In the genomic region with DNA sequence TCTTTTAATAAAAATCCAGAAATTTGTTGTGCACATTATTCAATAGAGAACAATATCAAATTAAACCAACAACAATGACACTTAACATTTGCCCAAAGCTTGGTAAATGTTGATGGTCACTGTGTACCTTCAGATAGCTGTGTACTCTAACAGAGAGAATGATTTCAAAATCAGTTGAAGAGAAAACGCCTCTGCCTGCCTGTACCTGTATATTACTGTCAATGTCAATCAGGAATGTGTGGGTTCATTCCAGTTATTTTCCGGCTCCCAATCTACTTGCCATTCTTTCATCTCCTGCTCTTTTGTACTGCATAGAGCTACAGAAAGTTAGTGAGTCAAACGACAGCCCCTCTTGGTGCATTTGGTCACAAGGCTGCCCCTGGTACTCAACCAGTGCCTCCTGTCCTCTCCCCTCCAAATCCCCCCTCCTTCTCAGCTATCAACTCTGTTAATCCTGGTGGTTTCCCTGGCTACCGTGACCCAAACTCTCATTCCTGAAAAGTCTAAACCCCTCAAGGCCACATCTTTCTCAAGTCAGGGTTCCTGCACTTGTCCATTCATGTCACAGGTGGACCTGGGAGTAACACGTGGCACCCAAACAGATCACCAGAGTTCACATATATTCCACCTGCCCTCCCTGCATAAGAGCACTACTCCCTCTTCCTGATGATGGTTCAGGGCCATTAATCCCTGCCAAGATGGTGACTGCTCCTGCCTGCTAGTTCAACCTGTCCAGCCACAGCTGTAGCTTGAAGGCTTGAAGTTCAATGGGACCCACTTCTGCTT, we compare ENCODE assay signal across 2 cellular contexts.
TF ChIP-seq lines count a peak whose summit lies in the region.

No MANE protein-coding gene starts in this region.

TF ChIP-seq in H1, 55 proteins besides CTCF, POLR2A, EP300 and RAD21:
- TF ChIP-seq SUZ12 (IDR thresholded peaks at IDR 0.05; ENCODE audit: low read length) (no peak), TEAD4 (IDR thresholded peaks at IDR 0.05; ENCODE audit: low read depth, low read length) (no peak), EZH2 (IDR thresholded peaks at IDR 0.05; ENCODE audit: low read depth, low read length, severe bottlenecking) (no peak), SIX5 (IDR thresholded peaks at IDR 0.05; ENCODE audit: low read depth, low read length) (no peak), TBP (IDR thresholded peaks at IDR 0.05; ENCODE audit: low read depth, low read length) (no peak), POLR2AphosphoS5 (IDR thresholded peaks at IDR 0.05; ENCODE audit: low read depth, low read length) (no peak), SAP30 (IDR thresholded peaks at IDR 0.05; ENCODE audit: insufficient read depth, insufficient replicate concordance, low read length) (no peak), TAF7 (optimal IDR thresholded peaks at IDR 0.05; ENCODE audit: borderline replicate concordance, low read depth, low read length) (no peak), HDAC6 (IDR thresholded peaks at IDR 0.05; ENCODE audit: low read depth, low read length) (no peak), SP1 (IDR thresholded peaks at IDR 0.05; ENCODE audit: low read depth, low read length) (no peak), KDM1A (IDR thresholded peaks at IDR 0.05; ENCODE audit: borderline replicate concordance, low read length) (no peak), RXRA (IDR thresholded peaks at IDR 0.05; ENCODE audit: insufficient read depth, low read depth, low read length) (no peak), BACH1 (IDR thresholded peaks at IDR 0.05; ENCODE audit: low read length) (no peak)

TF ChIP-seq in HepG2, 621 proteins besides CTCF, POLR2A, EP300 and RAD21 (continues in another document):
- TF ChIP-seq, protein P1, sequence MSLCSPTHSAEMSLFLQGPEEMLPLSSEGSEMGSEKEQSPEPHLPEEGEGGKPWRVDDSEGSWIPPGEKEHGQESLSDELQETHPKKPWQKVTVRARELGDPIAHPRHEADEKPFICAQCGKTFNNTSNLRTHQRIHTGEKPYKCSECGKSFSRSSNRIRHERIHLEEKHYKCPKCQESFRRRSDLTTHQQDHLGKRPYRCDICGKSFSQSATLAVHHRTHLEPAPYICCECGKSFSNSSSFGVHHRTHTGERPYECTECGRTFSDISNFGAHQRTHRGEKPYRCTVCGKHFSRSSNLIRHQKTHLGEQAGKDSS (CRISPR knock-in tag; IDR thresholded peaks at IDR 0.05; ENCODE audit: borderline replicate concordance, low read depth) = no peak
- TF ChIP-seq NAIF1 (CRISPR knock-in tag; IDR thresholded peaks at IDR 0.05; ENCODE audit: borderline replicate concordance) (no peak), RXRB (CRISPR knock-in tag; IDR thresholded peaks at IDR 0.05; ENCODE audit: borderline replicate concordance) (no peak), ZKSCAN1 (IDR thresholded peaks at IDR 0.05; ENCODE audit: low read length) (no peak), PAX8 (CRISPR knock-in tag; IDR thresholded peaks at IDR 0.05; ENCODE audit: borderline replicate concordance) (no peak), ZNF790 (CRISPR knock-in tag; IDR thresholded peaks at IDR 0.05; ENCODE audit: borderline replicate concordance) (no peak), ELF4 (CRISPR knock-in tag; IDR thresholded peaks at IDR 0.05; ENCODE audit: borderline replicate concordance) (no peak; the same call in none of the 2 replicates), ARNT2 (CRISPR knock-in tag; IDR thresholded peaks at IDR 0.05; ENCODE audit: low read depth) (no peak), NFE2L2 (IDR thresholded peaks at IDR 0.05; ENCODE audit: low read length) (no peak), ZNF878 (CRISPR knock-in tag; IDR thresholded peaks at IDR 0.05) (no peak), JDP2 (CRISPR knock-in tag; IDR thresholded peaks at IDR 0.05; ENCODE audit: borderline replicate concordance) (no peak), ZNF614 (CRISPR knock-in tag; IDR thresholded peaks at IDR 0.05; ENCODE audit: borderline replicate concordance) (no peak), TSC22D2 (CRISPR knock-in tag; IDR thresholded peaks at IDR 0.05; ENCODE audit: borderline replicate concordance) (no peak), ZKSCAN8 (CRISPR knock-in tag; IDR thresholded peaks at IDR 0.05; ENCODE audit: borderline replicate concordance) (no peak), FOXO1 (CRISPR knock-in tag; IDR thresholded peaks at IDR 0.05) (no peak), SP2 (CRISPR knock-in tag; IDR thresholded peaks at IDR 0.05) (no peak), ZNF17 (CRISPR knock-in tag; IDR thresholded peaks at IDR 0.05) (no peak), ETV6 (CRISPR knock-in tag; conservative IDR thresholded peaks at IDR 0.05) (no peak), LCORL (IDR thresholded peaks at IDR 0.05) (no peak), LCORL (CRISPR knock-in tag; IDR thresholded peaks at IDR 0.05) (peak; percentile 16; the same call in 1 of the 2 replicates), ISL2 (CRISPR knock-in tag; IDR thresholded peaks at IDR 0.05) (no peak), ZNF598 (CRISPR knock-in tag; IDR thresholded peaks at IDR 0.05; ENCODE audit: borderline replicate concordance) (0 out of 2 replicates have a peak, but pooled peaks have one; percentile 61), MEIS2 (CRISPR knock-in tag; IDR thresholded peaks at IDR 0.05) (no peak; the same call in 1 of the 2 replicates), TRIM24 (CRISPR knock-in tag; IDR thresholded peaks at IDR 0.05) (no peak), KDM2A (CRISPR knock-in tag; IDR thresholded peaks at IDR 0.05; ENCODE audit: borderline replicate concordance, low read depth) (no peak), ZNF264 (CRISPR knock-in tag; IDR thresholded peaks at IDR 0.05) (no peak), ZNF773 (CRISPR knock-in tag; IDR thresholded peaks at IDR 0.05; ENCODE audit: borderline replicate concordance) (no peak), RBM39 (IDR thresholded peaks at IDR 0.05; ENCODE audit: low read depth, low read length, poor library complexity, severe bottlenecking) (no peak), SALL1 (CRISPR knock-in tag; IDR thresholded peaks at IDR 0.05) (0 out of 2 replicates have a peak, but pooled peaks have one; percentile 19), TOPORS (CRISPR knock-in tag; IDR thresholded peaks at IDR 0.05) (no peak), CEBPB (IDR thresholded peaks at IDR 0.05; ENCODE audit: borderline replicate concordance, low read depth, low read length) (no peak), RBFOX2 (IDR thresholded peaks at IDR 0.05; ENCODE audit: low read depth, low read length) (peak; percentile 42; the same call in 1 of the 2 replicates), MAZ (IDR thresholded peaks at IDR 0.05; ENCODE audit: borderline replicate concordance, low read depth, low read length) (no peak), MAZ (CRISPR knock-in tag; IDR thresholded peaks at IDR 0.05; ENCODE audit: low read depth) (no peak), ZNF547 (CRISPR knock-in tag; IDR thresholded peaks at IDR 0.05) (0 out of 2 replicates have a peak, but pooled peaks have one; percentile 25), ZNF232 (CRISPR knock-in tag; IDR thresholded peaks at IDR 0.05; ENCODE audit: borderline replicate concordance) (no peak), PITX1 (CRISPR knock-in tag; IDR thresholded peaks at IDR 0.05) (no peak; the same call in 1 of the 2 replicates)
- TF ChIP-seq, protein P2, sequence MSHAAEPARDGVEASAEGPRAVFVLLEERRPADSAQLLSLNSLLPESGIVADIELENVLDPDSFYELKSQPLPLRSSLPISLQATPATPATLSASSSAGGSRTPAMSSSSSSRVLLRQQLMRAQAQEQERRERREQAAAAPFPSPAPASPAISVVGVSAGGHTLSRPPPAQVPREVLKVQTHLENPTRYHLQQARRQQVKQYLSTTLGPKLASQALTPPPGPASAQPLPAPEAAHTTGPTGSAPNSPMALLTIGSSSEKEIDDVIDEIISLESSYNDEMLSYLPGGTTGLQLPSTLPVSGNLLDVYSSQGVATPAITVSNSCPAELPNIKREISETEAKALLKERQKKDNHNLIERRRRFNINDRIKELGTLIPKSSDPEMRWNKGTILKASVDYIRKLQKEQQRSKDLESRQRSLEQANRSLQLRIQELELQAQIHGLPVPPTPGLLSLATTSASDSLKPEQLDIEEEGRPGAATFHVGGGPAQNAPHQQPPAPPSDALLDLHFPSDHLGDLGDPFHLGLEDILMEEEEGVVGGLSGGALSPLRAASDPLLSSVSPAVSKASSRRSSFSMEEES (CRISPR knock-in tag; IDR thresholded peaks at IDR 0.05) = no peak
- TF ChIP-seq, protein P3, sequence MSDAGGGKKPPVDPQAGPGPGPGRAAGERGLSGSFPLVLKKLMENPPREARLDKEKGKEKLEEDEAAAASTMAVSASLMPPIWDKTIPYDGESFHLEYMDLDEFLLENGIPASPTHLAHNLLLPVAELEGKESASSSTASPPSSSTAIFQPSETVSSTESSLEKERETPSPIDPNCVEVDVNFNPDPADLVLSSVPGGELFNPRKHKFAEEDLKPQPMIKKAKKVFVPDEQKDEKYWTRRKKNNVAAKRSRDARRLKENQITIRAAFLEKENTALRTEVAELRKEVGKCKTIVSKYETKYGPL (CRISPR knock-in tag; IDR thresholded peaks at IDR 0.05) = no peak
- TF ChIP-seq, protein P4, sequence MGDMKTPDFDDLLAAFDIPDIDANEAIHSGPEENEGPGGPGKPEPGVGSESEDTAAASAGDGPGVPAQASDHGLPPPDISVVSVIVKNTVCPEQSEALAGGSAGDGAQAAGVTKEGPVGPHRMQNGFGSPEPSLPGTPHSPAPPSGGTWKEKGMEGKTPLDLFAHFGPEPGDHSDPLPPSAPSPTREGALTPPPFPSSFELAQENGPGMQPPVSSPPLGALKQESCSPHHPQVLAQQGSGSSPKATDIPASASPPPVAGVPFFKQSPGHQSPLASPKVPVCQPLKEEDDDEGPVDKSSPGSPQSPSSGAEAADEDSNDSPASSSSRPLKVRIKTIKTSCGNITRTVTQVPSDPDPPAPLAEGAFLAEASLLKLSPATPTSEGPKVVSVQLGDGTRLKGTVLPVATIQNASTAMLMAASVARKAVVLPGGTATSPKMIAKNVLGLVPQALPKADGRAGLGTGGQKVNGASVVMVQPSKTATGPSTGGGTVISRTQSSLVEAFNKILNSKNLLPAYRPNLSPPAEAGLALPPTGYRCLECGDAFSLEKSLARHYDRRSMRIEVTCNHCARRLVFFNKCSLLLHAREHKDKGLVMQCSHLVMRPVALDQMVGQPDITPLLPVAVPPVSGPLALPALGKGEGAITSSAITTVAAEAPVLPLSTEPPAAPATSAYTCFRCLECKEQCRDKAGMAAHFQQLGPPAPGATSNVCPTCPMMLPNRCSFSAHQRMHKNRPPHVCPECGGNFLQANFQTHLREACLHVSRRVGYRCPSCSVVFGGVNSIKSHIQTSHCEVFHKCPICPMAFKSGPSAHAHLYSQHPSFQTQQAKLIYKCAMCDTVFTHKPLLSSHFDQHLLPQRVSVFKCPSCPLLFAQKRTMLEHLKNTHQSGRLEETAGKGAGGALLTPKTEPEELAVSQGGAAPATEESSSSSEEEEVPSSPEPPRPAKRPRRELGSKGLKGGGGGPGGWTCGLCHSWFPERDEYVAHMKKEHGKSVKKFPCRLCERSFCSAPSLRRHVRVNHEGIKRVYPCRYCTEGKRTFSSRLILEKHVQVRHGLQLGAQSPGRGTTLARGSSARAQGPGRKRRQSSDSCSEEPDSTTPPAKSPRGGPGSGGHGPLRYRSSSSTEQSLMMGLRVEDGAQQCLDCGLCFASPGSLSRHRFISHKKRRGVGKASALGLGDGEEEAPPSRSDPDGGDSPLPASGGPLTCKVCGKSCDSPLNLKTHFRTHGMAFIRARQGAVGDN (CRISPR knock-in tag; IDR thresholded peaks at IDR 0.05) = peak; percentile 40; the same call in 1 of the 2 replicates
- TF ChIP-seq, protein P5, sequence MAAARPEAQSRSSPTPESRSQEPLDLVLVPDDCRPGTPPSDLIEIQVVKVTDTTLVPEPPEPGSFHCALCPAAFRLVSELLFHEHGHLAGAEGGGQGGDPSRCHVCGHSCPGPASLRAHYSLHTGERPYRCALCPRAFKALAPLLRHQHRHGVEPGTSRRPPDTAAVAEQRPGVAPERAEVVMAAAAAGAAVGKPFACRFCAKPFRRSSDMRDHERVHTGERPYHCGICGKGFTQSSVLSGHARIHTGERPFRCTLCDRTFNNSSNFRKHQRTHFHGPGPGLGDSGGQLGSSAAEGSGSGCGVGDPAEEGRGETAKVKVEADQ (CRISPR knock-in tag; IDR thresholded peaks at IDR 0.05; ENCODE audit: borderline replicate concordance) = peak; percentile 58; the same call in 1 of the 2 replicates
- TF ChIP-seq, protein P6, sequence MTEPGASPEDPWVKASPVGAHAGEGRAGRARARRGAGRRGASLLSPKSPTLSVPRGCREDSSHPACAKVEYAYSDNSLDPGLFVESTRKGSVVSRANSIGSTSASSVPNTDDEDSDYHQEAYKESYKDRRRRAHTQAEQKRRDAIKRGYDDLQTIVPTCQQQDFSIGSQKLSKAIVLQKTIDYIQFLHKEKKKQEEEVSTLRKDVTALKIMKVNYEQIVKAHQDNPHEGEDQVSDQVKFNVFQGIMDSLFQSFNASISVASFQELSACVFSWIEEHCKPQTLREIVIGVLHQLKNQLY (CRISPR knock-in tag; IDR thresholded peaks at IDR 0.05) = no peak
- TF ChIP-seq, protein P7, sequence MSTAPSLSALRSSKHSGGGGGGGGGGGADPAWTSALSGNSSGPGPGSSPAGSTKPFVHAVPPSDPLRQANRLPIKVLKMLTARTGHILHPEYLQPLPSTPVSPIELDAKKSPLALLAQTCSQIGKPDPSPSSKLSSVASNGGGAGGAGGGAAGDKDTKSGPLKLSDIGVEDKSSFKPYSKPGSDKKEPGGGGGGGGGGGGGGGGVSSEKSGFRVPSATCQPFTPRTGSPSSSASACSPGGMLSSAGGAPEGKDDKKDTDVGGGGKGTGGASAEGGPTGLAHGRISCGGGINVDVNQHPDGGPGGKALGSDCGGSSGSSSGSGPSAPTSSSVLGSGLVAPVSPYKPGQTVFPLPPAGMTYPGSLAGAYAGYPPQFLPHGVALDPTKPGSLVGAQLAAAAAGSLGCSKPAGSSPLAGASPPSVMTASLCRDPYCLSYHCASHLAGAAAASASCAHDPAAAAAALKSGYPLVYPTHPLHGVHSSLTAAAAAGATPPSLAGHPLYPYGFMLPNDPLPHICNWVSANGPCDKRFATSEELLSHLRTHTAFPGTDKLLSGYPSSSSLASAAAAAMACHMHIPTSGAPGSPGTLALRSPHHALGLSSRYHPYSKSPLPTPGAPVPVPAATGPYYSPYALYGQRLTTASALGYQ (CRISPR knock-in tag; IDR thresholded peaks at IDR 0.05) = 0 out of 2 replicates have a peak, but pooled peaks have one; percentile 25
- TF ChIP-seq, protein P8, sequence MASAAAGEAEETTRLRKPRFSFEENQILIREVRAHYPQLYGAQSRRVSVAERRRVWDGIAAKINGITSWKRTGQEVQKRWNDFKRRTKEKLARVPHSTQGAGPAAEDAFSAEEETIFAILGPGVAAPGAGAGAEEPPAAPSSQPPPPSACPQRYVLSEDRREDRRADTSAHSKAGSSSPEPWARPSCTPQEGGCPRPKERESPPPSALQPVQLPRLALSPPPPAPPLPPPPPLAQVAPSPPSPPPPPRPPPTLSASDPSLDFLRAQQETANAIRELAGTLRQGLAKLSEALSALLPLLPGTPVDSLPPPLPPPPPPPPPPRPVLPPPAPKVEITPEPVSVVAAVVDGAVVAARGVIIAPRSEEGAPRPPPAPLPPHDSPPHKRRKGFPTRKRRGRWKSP (CRISPR knock-in tag; IDR thresholded peaks at IDR 0.05) = no peak
- TF ChIP-seq, protein P9, sequence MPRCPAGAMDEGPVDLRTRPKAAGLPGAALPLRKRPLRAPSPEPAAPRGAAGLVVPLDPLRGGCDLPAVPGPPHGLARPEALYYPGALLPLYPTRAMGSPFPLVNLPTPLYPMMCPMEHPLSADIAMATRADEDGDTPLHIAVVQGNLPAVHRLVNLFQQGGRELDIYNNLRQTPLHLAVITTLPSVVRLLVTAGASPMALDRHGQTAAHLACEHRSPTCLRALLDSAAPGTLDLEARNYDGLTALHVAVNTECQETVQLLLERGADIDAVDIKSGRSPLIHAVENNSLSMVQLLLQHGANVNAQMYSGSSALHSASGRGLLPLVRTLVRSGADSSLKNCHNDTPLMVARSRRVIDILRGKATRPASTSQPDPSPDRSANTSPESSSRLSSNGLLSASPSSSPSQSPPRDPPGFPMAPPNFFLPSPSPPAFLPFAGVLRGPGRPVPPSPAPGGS (CRISPR knock-in tag; IDR thresholded peaks at IDR 0.05) = peak; percentile 62; the same call in 1 of the 2 replicates
